26 cellular contexts compared by ENCODE assay signal in the genomic region with DNA sequence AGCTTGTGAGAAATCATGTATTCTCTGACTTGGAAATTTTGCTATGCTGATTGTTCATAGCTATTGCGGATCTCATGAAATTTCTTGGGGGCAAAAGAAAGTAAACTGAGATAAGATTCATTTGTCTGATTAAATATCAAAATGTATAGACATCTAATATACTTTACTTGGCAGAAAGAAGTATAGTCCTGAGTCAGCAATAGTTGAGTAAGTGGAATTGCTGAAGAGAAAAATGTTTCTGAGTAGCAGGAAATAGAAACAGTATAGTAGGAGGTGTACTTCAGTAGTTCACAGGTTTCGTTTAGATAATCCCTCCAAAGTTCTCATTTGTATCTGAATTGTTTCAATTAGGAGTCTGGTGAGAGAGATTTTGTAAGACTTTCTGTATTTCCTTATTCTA.
DNase-seq lines count a peak whose midpoint lies in the region; ATAC-seq, FAIRE-seq and TF ChIP-seq lines count a peak whose summit lies in the region.
"Had no signal": no experiment of that assay in that cellular context is flagged by ENCODE, and none has a peak within 500 bp of the region (broad histone marks: within the 10 kb centered on the region; RNA-seq: fewer than 3 reads in every experiment).

No MANE protein-coding gene starts in this region.

- no peak overlapping the region for H2BK20ac ChIP-seq in IMR-90 (ENCODE audit: low read depth, low read length)

- H4K8ac ChIP-seq in IMR-90 (ENCODE audit: low read depth in 2 of 2, low read length in 2 of 2) = no peak overlapping the region

- no peak overlapping the region for H2AK5ac ChIP-seq in IMR-90 (ENCODE audit: low read depth, low read length)

- H4K5ac ChIP-seq in IMR-90 (ENCODE audit: low read depth, low read length) = no peak overlapping the region

- no peak overlapping the region for H3K18ac ChIP-seq in IMR-90 (ENCODE audit: low read depth, low read length)

- DNase-seq in HepG2 (ENCODE audit: low spot score) (no peak), right lobe of liver (no peak), IMR-90 (no peak), osteocyte (ENCODE audit: extremely low spot score, unreplicated experiment) (no peak)
- DNase-seq: ACHN; BE2C; C1 segment of cervical spinal cord; CD4-positive, alpha-beta memory T cell; CD4-positive, CD25-positive, alpha-beta regulatory T cell; CD8-positive, alpha-beta memory T cell; COR-L47; DMS 273 treated with DMSO at 0.1 percent for 48 hours; DMS153; DMS53; DMS79; DND-41; EL; GDM1 had no signal

- BruUV-seq in HepG2 (replicated peaks; lab: Mats Ljungman, UMichigan) (no TSS peak), IMR-90 (replicated peaks; lab: Mats Ljungman, UMichigan) (no TSS peak)

- no peaks in the 10 kb centered on the region for H3K79me2 ChIP-seq in HepG2 (ENCODE audit: insufficient read depth, low read length)

- TF ChIP-seq CTCF in HepG2 (CRISPR knock-in tag; IDR thresholded peaks at IDR 0.05) = no peak
- TF ChIP-seq CTCF in right lobe of liver (IDR thresholded peaks at IDR 0.05) = no peak
- no peak for TF ChIP-seq CTCF in IMR-90 (conservative IDR thresholded peaks at IDR 0.05; ENCODE audit: low read depth, low read length)
- TF ChIP-seq CTCF in osteocyte (IDR thresholded peaks at IDR 0.05) = no peak

- H3K27me3 Mint-ChIP-seq in osteocyte (ENCODE audit: unreplicated experiment) = no peaks in the 10 kb centered on the region
- H3K27me3 Mint-ChIP-seq: CD4-positive, alpha-beta memory T cell; CD4-positive, CD25-positive, alpha-beta regulatory T cell; CD8-positive, alpha-beta memory T cell had no signal

- no peak overlapping the region for H2BK120ac ChIP-seq in IMR-90 (ENCODE audit: low read depth, low read length)

- peaks cover 6% of the 10 kb centered on the region for H3K9me3 Mint-ChIP-seq in osteocyte (ENCODE audit: unreplicated experiment)

- ATAC-seq in HepG2 (no peak), right lobe of liver (no peak), IMR-90 (ENCODE audit: low read depth) (no peak), GM18517 (IDR thresholded peaks at IDR 0.05; ENCODE audit: unreplicated experiment) (no peak)
- ATAC-seq: GM12878 had no signal

- no peaks in the 10 kb centered on the region for H4K20me1 ChIP-seq in HepG2 (ENCODE audit: insufficient read depth, low read length)
- no peaks in the 10 kb centered on the region for H4K20me1 ChIP-seq in IMR-90 (ENCODE audit: insufficient read depth, low read length)
- H4K20me1 ChIP-seq: BLaER1 had no signal

- no peak overlapping the region for H4K91ac ChIP-seq in IMR-90 (ENCODE audit: insufficient read depth, low read depth, low read length)

- no peak for TF ChIP-seq EP300 in HepG2 (IDR thresholded peaks at IDR 0.05; ENCODE audit: low read depth in 2 of 2, low read length in 2 of 2)
- no peak for TF ChIP-seq EP300 in HepG2 (CRISPR knock-in tag; IDR thresholded peaks at IDR 0.05; ENCODE audit: borderline replicate concordance)

- H3K4ac ChIP-seq in IMR-90 (ENCODE audit: low read depth, low read length) = no peak overlapping the region

- H2AFZ ChIP-seq in HepG2 (ENCODE audit: low read length) (no peak overlapping the region), IMR-90 (replicated peaks; ENCODE audit: low read length, poor library complexity) (no peak overlapping the region)

- H3K79me1 ChIP-seq in IMR-90 (ENCODE audit: low read depth in 1 of 2, low read length in 2 of 2) = no peaks in the 10 kb centered on the region

- dilution Hi-C loops in IMR-90 (cut with HindIII; ENCODE audit: low sequenced_read_pairs, unreplicated experiment) = no loop called here

- H3K23ac ChIP-seq in IMR-90 (ENCODE audit: low read depth, low read length) = no peak overlapping the region

- H3K9ac ChIP-seq in HepG2 (ENCODE audit: insufficient read depth, low read depth, low read length) (no peak overlapping the region), IMR-90 (ENCODE audit: low read depth, low read length) (no peak overlapping the region)
- H3K9ac ChIP-seq: BLaER1 had no signal

- POLR2A ChIA-PET in HepG2 (lab: Yijun Ruan, JAX) (no interaction called here), IMR-90 (lab: Charles Lee; ENCODE audit: unreplicated experiment) (no interaction called here)

- peaks cover 83% of the 10 kb centered on the region for H3K9me3 ChIP-seq in HepG2 (ENCODE audit: low read length)
- H3K9me3 ChIP-seq in right lobe of liver = no peaks in the 10 kb centered on the region
- peaks cover 4% of the 10 kb centered on the region for H3K9me3 ChIP-seq in IMR-90 (ENCODE audit: control insufficient read depth, insufficient read depth, low read length)
- H3K9me3 ChIP-seq: BE2C had no signal

- H3K4me3 ChIP-seq in HepG2 (replicated peaks in 1 of 3; ENCODE audit: insufficient read depth in 1 of 3, low read depth in 2 of 3, low read length in 3 of 3) (no peak overlapping the region), right lobe of liver (no peak overlapping the region), IMR-90 (ENCODE audit: insufficient read depth, low read depth, low read length) (no peak overlapping the region)
- H3K4me3 ChIP-seq: BLaER1, GM12878 had no signal

- no peak for FAIRE-seq in HepG2 (lab: Jason Lieb, UNC)
- FAIRE-seq: GM12878, GM12892, GM18507, GM19239 had no signal

- TF ChIP-seq RAD21 in HepG2 (CRISPR knock-in tag; IDR thresholded peaks at IDR 0.05) (no peak), IMR-90 (IDR thresholded peaks at IDR 0.05; ENCODE audit: low read length) (no peak)

- H3K36me3 Mint-ChIP-seq in osteocyte (ENCODE audit: unreplicated experiment) = no peaks in the 10 kb centered on the region
- H3K36me3 Mint-ChIP-seq: CD14-positive monocyte; CD4-positive, alpha-beta memory T cell; CD4-positive, CD25-positive, alpha-beta regulatory T cell; CD8-positive, alpha-beta memory T cell had no signal

- H2BK5ac ChIP-seq in IMR-90 (ENCODE audit: low read depth, low read length, poor library complexity, severe bottlenecking) = no peak overlapping the region

- H3K27me3 ChIP-seq in HepG2 (ENCODE audit: control insufficient read depth in 1 of 2, insufficient read depth in 2 of 2, low read length in 2 of 2) (no peaks in the 10 kb centered on the region), right lobe of liver (no peaks in the 10 kb centered on the region), IMR-90 (ENCODE audit: control insufficient read depth, insufficient read depth, low read length) (no peaks in the 10 kb centered on the region)
- H3K27me3 ChIP-seq: BE2C, BLaER1 had no signal

- TF ChIP-seq POLR2A in HepG2 (IDR thresholded peaks at IDR 0.05; ENCODE audit: insufficient read depth in 1 of 2, low read depth in 2 of 2, low read length in 2 of 2) (no peak), right lobe of liver (IDR thresholded peaks at IDR 0.05) (no peak), IMR-90 (IDR thresholded peaks at IDR 0.05; ENCODE audit: low read depth, low read length) (no peak)

- 1% methylated on average over 2 of the region's 2 CpGs for WGBS in HepG2 (ENCODE audit: low lambda C conversion rate)
- 48% methylated on average over 2 of the region's 2 CpGs for WGBS in right lobe of liver (ENCODE audit: insufficient coverage, low coverage, low lambda C conversion rate, missing lambda C conversion rate)
- no CpG with 5 or more reads among the region's 2 CpGs for WGBS in IMR-90 (ENCODE audit: extremely low coverage in 2 of 2, insufficient read length in 1 of 2), 2 experiments

- no peak overlapping the region for H3K56ac ChIP-seq in IMR-90 (ENCODE audit: extremely low read depth, insufficient read depth, low read length)

- H2AK9ac ChIP-seq in IMR-90 (replicated peaks; ENCODE audit: low read depth, low read length, poor library complexity) = no peak overlapping the region

- H3K4me2 ChIP-seq in HepG2 (ENCODE audit: low read depth, low read length) = no peak overlapping the region
- no peak overlapping the region for H3K4me2 ChIP-seq in IMR-90 (ENCODE audit: low read depth, low read length)
- H3K4me2 ChIP-seq: BLaER1 had no signal

- H3K27ac ChIP-seq in HepG2 (ENCODE audit: extremely low read length, insufficient read depth, low read length) (no peak overlapping the region), right lobe of liver (no peak overlapping the region), IMR-90 (ENCODE audit: insufficient read depth, low read length) (no peak overlapping the region)
- H3K27ac ChIP-seq: 22Rv1, BLaER1 had no signal

- H3K4me1 Mint-ChIP-seq in osteocyte (ENCODE audit: unreplicated experiment) = no peaks in the 10 kb centered on the region
- H3K4me1 Mint-ChIP-seq: CD14-positive monocyte; CD4-positive, alpha-beta memory T cell; CD4-positive, CD25-positive, alpha-beta regulatory T cell; CD8-positive, alpha-beta memory T cell had no signal

- no peaks in the 10 kb centered on the region for H3K36me3 ChIP-seq in HepG2 (replicated peaks in 1 of 2; ENCODE audit: control insufficient read depth in 1 of 2, insufficient read depth in 2 of 2, low read length in 2 of 2)
- no peaks in the 10 kb centered on the region for H3K36me3 ChIP-seq in right lobe of liver
- H3K36me3 ChIP-seq in IMR-90 (ENCODE audit: control insufficient read depth, insufficient read depth, low read length) = no peaks in the 10 kb centered on the region
- H3K36me3 ChIP-seq: BE2C, BLaER1 had no signal

- H2BK15ac ChIP-seq in IMR-90 (ENCODE audit: low read depth, low read length) = no peak overlapping the region

- H3K27ac Mint-ChIP-seq in osteocyte (ENCODE audit: unreplicated experiment) = no peak overlapping the region
- H3K27ac Mint-ChIP-seq: CD14-positive monocyte; CD4-positive, alpha-beta memory T cell; CD4-positive, CD25-positive, alpha-beta regulatory T cell; CD8-positive, alpha-beta memory T cell had no signal

- in situ Hi-C loops in HepG2 (cut with HindIII; ENCODE audit: extremely low pct_ligation_motif_present, low pct_unique_long_range_greater_than_20kb) = no loop called here
- in situ Hi-C loops in IMR-90 (cut with MboI; ENCODE audit: low sequenced_read_pairs) = no loop called here

- intact Hi-C loops in HepG2 (cut with micrococcal nuclease; ENCODE audit: unreplicated experiment) (no loop called here), right lobe of liver (cut with DNase I) (loop anchor here in 1 of 2 donors (10.0 kb wide), 1 partner anchor 62 kb away; no protein-coding TSS in a partner anchor), IMR-90 (cut with micrococcal nuclease) (no loop called here)

- CTCF ChIA-PET in HepG2 (lab: Yijun Ruan, JAX; ENCODE audit: low intra/inter-chr PET ratio, low total read pairs) = no interaction called here
- CTCF ChIA-PET in IMR-90 (lab: Yijun Ruan, JAX) = no interaction called here

- no peaks in the 10 kb centered on the region for H3K4me1 ChIP-seq in HepG2 (ENCODE audit: insufficient read depth, low read length)
- H3K4me1 ChIP-seq in right lobe of liver = no peaks in the 10 kb centered on the region
- no peaks in the 10 kb centered on the region for H3K4me1 ChIP-seq in IMR-90 (ENCODE audit: control insufficient read depth, insufficient read depth, low read length)
- H3K4me1 ChIP-seq: BE2C, BLaER1 had no signal

- no peak overlapping the region for H3K14ac ChIP-seq in IMR-90 (replicated peaks; ENCODE audit: low read depth, low read length)

- H3K9me1 ChIP-seq in IMR-90 (ENCODE audit: insufficient read depth, low read length) = no peaks in the 10 kb centered on the region

- H3K4me3 Mint-ChIP-seq in osteocyte (ENCODE audit: unreplicated experiment) = no peak overlapping the region
- H3K4me3 Mint-ChIP-seq: CD14-positive monocyte; CD4-positive, alpha-beta memory T cell; CD4-positive, CD25-positive, alpha-beta regulatory T cell; CD8-positive, alpha-beta memory T cell had no signal

TF ChIP-seq in HepG2, 621 proteins besides CTCF, POLR2A, EP300 and RAD21 (continues in another document):
- TF ChIP-seq ZNF3 (CRISPR knock-in tag; IDR thresholded peaks at IDR 0.05) = no peak

TF ChIP-seq in IMR-90, 13 proteins besides CTCF, POLR2A, EP300 and RAD21 (continues in another document):
- TF ChIP-seq MXI1 (IDR thresholded peaks at IDR 0.05; ENCODE audit: borderline replicate concordance, low read depth, low read length) = no peak
